8 cellular contexts compared by ENCODE assay signal in the genomic region with DNA sequence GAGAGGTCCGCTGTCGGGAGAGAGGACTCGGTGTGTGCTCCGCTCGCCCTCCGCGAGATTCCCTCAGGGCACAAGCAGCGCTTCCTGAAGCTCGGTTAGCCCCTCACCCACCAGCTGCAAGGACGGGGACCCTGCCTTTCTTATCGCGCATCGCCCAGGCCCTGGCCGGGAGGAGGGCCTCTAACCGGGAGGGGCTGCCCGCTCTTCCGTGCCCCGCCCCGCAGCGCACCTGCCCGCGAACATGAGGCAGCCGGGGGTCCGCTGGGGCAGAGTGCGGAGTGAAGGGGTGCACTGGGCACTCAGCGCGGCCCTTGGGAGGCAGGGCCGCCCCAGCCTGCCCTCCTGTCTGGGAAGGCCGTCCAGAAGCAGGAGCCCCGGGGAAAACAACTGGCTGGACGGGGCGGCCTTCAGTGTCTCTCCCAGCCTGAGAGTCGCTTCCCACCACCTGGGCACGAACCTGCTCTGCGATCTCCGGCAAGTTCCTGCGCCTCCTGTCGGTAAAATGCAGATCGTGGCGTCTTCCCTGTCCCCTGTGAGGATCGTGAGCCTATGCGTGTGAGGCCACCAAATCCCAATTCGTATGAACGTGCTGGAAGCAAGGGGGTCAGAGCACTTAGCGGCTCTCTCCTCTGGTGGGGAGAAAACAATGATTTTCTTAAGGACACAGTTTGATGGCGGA. TPM values are rescaled to one million over a fixed set of nuclear protein-coding genes. Genes with fewer than 3 reads are reported as not detected.
DNase-seq lines count a peak whose midpoint lies in the region; ATAC-seq and TF ChIP-seq lines count a peak whose summit lies in the region.

No MANE protein-coding gene starts in this region.

- H3K4me1 ChIP-seq in esophagus squamous epithelium = peaks cover 15 to 61% (median 24%) of the 10 kb centered on the region in 3 donors
- peaks cover 10% of the 10 kb centered on the region for H3K4me1 ChIP-seq in ovary (ENCODE audit: insufficient read depth)

- no peak for ATAC-seq in activated CD8-positive, alpha-beta memory T cell treated with anti-CD3 and anti-CD28 coated beads, Interleukin-2, amount 10 ng/mL, durations not matched to agents 7 days and 5 days
- ATAC-seq in GM18907 (IDR thresholded peaks at IDR 0.05; ENCODE audit: unreplicated experiment) (no peak), GM19035 (IDR thresholded peaks at IDR 0.05; ENCODE audit: unreplicated experiment) (no peak), HG03571 (IDR thresholded peaks at IDR 0.05; ENCODE audit: unreplicated experiment) (no peak)

- TF ChIP-seq POLR2A in esophagus squamous epithelium (IDR thresholded peaks at IDR 0.05) = no peak
- no peak for TF ChIP-seq POLR2A in ovary (IDR thresholded peaks at IDR 0.05)

- H3K36me3 Mint-ChIP-seq in activated CD8-positive, alpha-beta memory T cell treated with anti-CD3 and anti-CD28 coated beads, Interleukin-2, amount 10 ng/mL, durations not matched to agents 7 days and 5 days = peaks cover 4% of the 10 kb centered on the region

- CTCF ChIA-PET in activated CD8-positive, alpha-beta memory T cell treated with anti-CD3 and anti-CD28 coated beads, Interleukin-2, amount 10 ng/mL, durations not matched to agents 7 days and 5 days (lab: Charles Lee) = interaction anchor here (1.0 to 16.9 kb wide), 4 partner anchors 10 to 133 kb away, joined by 3 to 304 read pairs (median 6); no protein-coding TSS in a partner anchor

- H3K27ac ChIP-seq in esophagus squamous epithelium = peak overlapping the region; percentile 48 to 91 (median 84)
- peak overlapping the region; percentile 64 to 80 for H3K27ac ChIP-seq in ovary

- TF ChIP-seq EP300 in ovary (IDR thresholded peaks at IDR 0.05) = no peak

- peaks cover 2% of the 10 kb centered on the region for H3K27me3 Mint-ChIP-seq in activated CD8-positive, alpha-beta memory T cell treated with anti-CD3 and anti-CD28 coated beads, Interleukin-2, amount 10 ng/mL, durations not matched to agents 7 days and 5 days

- 36 to 41% methylated on average over 10 of the region's 46 CpGs for WGBS in esophagus squamous epithelium, 2 donors
- WGBS in ovary, 3 donors = 27 to 44% (median 36%) methylated on average over 29 to 46 of the region's 46 CpGs

- TF ChIP-seq CTCF in esophagus squamous epithelium (IDR thresholded peaks at IDR 0.05) (peak in 5 of 6 experiments; percentile 31 to 67 (median 45)), ovary (IDR thresholded peaks at IDR 0.05) (no peak)

- peak in 45 of 76 experiments; percentile 7 to 59 (median 33) for DNase-seq in HUDEP-2 (lab: John Stamatoyannopoulos, UW; ENCODE audit: unreplicated experiment in 76 of 76)
- DNase-seq in activated CD8-positive, alpha-beta memory T cell treated with anti-CD3 and anti-CD28 coated beads, Interleukin-2, amount 10 ng/mL, durations not matched to agents 7 days and 5 days = peak; percentile 57
- DNase-seq in esophagus squamous epithelium (lab: John Stamatoyannopoulos, UW) = no peak
- peak in 4 of 5 donors; percentile 32 to 59 (median 56) for DNase-seq in ovary
- DNase-seq in SW 1271 (lab: John Stamatoyannopoulos, UW) = no peak

- H3K9me3 ChIP-seq in esophagus squamous epithelium = no peaks in the 10 kb centered on the region
- H3K9me3 ChIP-seq in ovary = no peaks in the 10 kb centered on the region

- peak overlapping the region in 3 of 4 donors; percentile 41 to 57 (median 42) for H3K4me3 ChIP-seq in esophagus squamous epithelium
- no peak overlapping the region for H3K4me3 ChIP-seq in ovary

- H3K27ac Mint-ChIP-seq in activated CD8-positive, alpha-beta memory T cell treated with anti-CD3 and anti-CD28 coated beads, Interleukin-2, amount 10 ng/mL, durations not matched to agents 7 days and 5 days = peak overlapping the region; percentile 87

- H3K36me3 ChIP-seq in esophagus squamous epithelium (no peaks in the 10 kb centered on the region), ovary (no peaks in the 10 kb centered on the region)

- H3K4me3 Mint-ChIP-seq in activated CD8-positive, alpha-beta memory T cell treated with anti-CD3 and anti-CD28 coated beads, Interleukin-2, amount 10 ng/mL, durations not matched to agents 7 days and 5 days = peak overlapping the region; percentile 69

- intact Hi-C loops in esophagus squamous epithelium (cut with DNase I) = no loop called here
- intact Hi-C loops in ovary (cut with DNase I) = no loop called here

- H3K27me3 ChIP-seq in esophagus squamous epithelium = no peaks in the 10 kb centered on the region
- no peaks in the 10 kb centered on the region for H3K27me3 ChIP-seq in ovary

- no peaks in the 10 kb centered on the region for H3K9me3 Mint-ChIP-seq in activated CD8-positive, alpha-beta memory T cell treated with anti-CD3 and anti-CD28 coated beads, Interleukin-2, amount 10 ng/mL, durations not matched to agents 7 days and 5 days (ENCODE audit: low read depth)

- H3K4me1 Mint-ChIP-seq in activated CD8-positive, alpha-beta memory T cell treated with anti-CD3 and anti-CD28 coated beads, Interleukin-2, amount 10 ng/mL, durations not matched to agents 7 days and 5 days = peaks cover 46% of the 10 kb centered on the region

RNA-seq across cellular contexts. Expression of a gene that starts 28.0 kb away (rescaled TPM):
- 10 to 100 TPM; 63.5 to 83.3 TPM for total RNA-seq in activated CD8-positive, alpha-beta memory T cell treated with anti-CD3 and anti-CD28 coated beads, Interleukin-2, amount 10 ng/mL, durations not matched to agents 7 days and 5 days
- total RNA-seq in esophagus squamous epithelium (10 to 100 TPM; 29.1 to 49.4 (median 31.1) TPM), ovary (10 to 100 TPM; 21.5 to 91.8 (median 42.0) TPM)
- 10 to 100 TPM; 25.6 to 65.4 TPM for polyA plus RNA-seq in ovary

RNA-seq across cellular contexts. Expression of a gene that starts 33.9 kb away (rescaled TPM):
- total RNA-seq in activated CD8-positive, alpha-beta memory T cell treated with anti-CD3 and anti-CD28 coated beads, Interleukin-2, amount 10 ng/mL, durations not matched to agents 7 days and 5 days = 1 to 10 TPM in 1 of 2 experiments, under 1 TPM in 1; 0.70 to 5.8 TPM
- total RNA-seq in esophagus squamous epithelium (10 to 100 TPM in 2 of 4 donors, 1 to 10 TPM in 2; 5.6 to 30.9 (median 12.7) TPM), ovary (10 to 100 TPM in 4 of 7 donors, 1 to 10 TPM in 3; 3.1 to 20.3 (median 12.4) TPM)
- 1 to 10 TPM; 3.7 to 6.9 TPM for polyA plus RNA-seq in ovary

Comparison
In these comparisons a context has a peak if more than half of its experiments do, and no peak if none do; other contexts are left out.
1. DNase-seq: peak in HUDEP-2 (45 of 76), activated CD8-positive, alpha-beta memory T cell treated with anti-CD3 and anti-CD28 coated beads, Interleukin-2, amount 10 ng/mL, durations not matched to agents 7 days and 5 days (single experiment) and ovary (4 of 5); none in esophagus squamous epithelium (single experiment) and SW 1271 (0 of 2).
2. CTCF ChIP-seq: peak in esophagus squamous epithelium (5 of 6); none in ovary (0 of 3).